7 cellular contexts compared by ENCODE assay signal in genomic region chr15:70762469-70763119, GRCh38. TPM values are rescaled to one million over a fixed set of nuclear protein-coding genes. Genes with fewer than 3 reads are reported as not detected.
DNase-seq lines count a peak whose midpoint lies in the region; ATAC-seq and TF ChIP-seq lines count a peak whose summit lies in the region.

No MANE protein-coding gene starts in this region.

- H3K36me3 Mint-ChIP-seq in naive thymus-derived CD8-positive, alpha-beta T cell: peaks cover 0 to 3% (median 0%) of the 10 kb centered on the region in 3 donors

- POLR2A ChIA-PET in naive thymus-derived CD8-positive, alpha-beta T cell (lab: Charles Lee): no interaction called here

- in situ Hi-C loops in GM13977 (cut with MboI; ENCODE audit: low pct_unique_long_range_greater_than_20kb, low sequenced_read_pairs, unreplicated experiment): no loop called here

- ATAC-seq in HG03342 (IDR thresholded peaks at IDR 0.05; ENCODE audit: unreplicated experiment): peak; percentile 15
- peak; percentile 51 for ATAC-seq in esophagus mucosa
- peak; percentile 26 to 28 for ATAC-seq in naive thymus-derived CD8-positive, alpha-beta T cell
- ATAC-seq in HG03097 (IDR thresholded peaks at IDR 0.05; ENCODE audit: low FRiP score, unreplicated experiment): no peak

- peaks cover 19 to 67% (median 46%) of the 10 kb centered on the region in 5 donors for H3K27me3 Mint-ChIP-seq in naive thymus-derived CD8-positive, alpha-beta T cell

- peak overlapping the region; percentile 72 to 92 (median 85) for H3K4me3 Mint-ChIP-seq in naive thymus-derived CD8-positive, alpha-beta T cell

- peaks cover 7 to 19% (median 16%) of the 10 kb centered on the region in 4 donors for H3K4me1 Mint-ChIP-seq in naive thymus-derived CD8-positive, alpha-beta T cell

- H3K9me3 Mint-ChIP-seq in naive thymus-derived CD8-positive, alpha-beta T cell: no peaks in the 10 kb centered on the region

- peak overlapping the region in 1 of 10 donors; percentile 46 for H3K27ac Mint-ChIP-seq in naive thymus-derived CD8-positive, alpha-beta T cell

- DNase-seq in GM13977 (ENCODE audit: low spot score): peak; percentile 26
- peak; percentile 3 to 6 for DNase-seq in activated CD4-positive, alpha-beta T cell treated with anti-CD3 and anti-CD28 coated beads, Interleukin-2, amount 50 U/mL, for 48 hours
- peak in 4 of 10 donors; percentile 2 to 12 (median 8) for DNase-seq in naive thymus-derived CD8-positive, alpha-beta T cell
- DNase-seq in SHP77 treated with DMSO at 0.1 percent for 48 hours (lab: John Stamatoyannopoulos, UW): no peak

- TF ChIP-seq CTCF in GM13977 (IDR thresholded peaks at IDR 0.05; ENCODE audit: extremely low read depth, insufficient read depth, missing control alignments): no peak

RNA-seq across cellular contexts. Expression of gene UACA, which starts 0.8 kb away (rescaled TPM):
- total RNA-seq in esophagus mucosa: 33.4 TPM
- under 1 TPM in 1 of 2 experiments, not detected in 1; 0.13 TPM for total RNA-seq in naive thymus-derived CD8-positive, alpha-beta T cell
- under 1 TPM in 2 of 3 donors, not detected in 1; 0.10 to 0.42 TPM for polyA plus RNA-seq in naive thymus-derived CD8-positive, alpha-beta T cell

Comparison
In these comparisons a context has a peak if more than half of its experiments do, and no peak if none do; other contexts are left out.
1. RNA of gene UACA, which starts 0.8 kb away (total RNA-seq): 33.4 TPM in esophagus mucosa (single experiment); 0.13 TPM in naive thymus-derived CD8-positive, alpha-beta T cell; every median in the first group is over 10 times any median in the second.